ENCODE assay signal across 22 cellular contexts in genomic region chr1:181664543-181664942, GRCh38.
"Had no signal": no experiment of that assay in that cellular context is flagged by ENCODE, and none has a peak within 500 bp of the region (broad histone marks: within the 10 kb centered on the region; RNA-seq: fewer than 3 reads in every experiment).

No MANE protein-coding gene starts in this region.

- DNase-seq: colonic mucosa; cortex of kidney; dermis blood vessel endothelial cell; effector CD4-positive, alpha-beta T cell; effector CD8-positive, alpha-beta T cell; effector memory CD4-positive, alpha-beta T cell; effector memory CD8-positive, alpha-beta T cell; endodermal cell; erythroblast; esophagus squamous epithelium; foreskin fibroblast; foreskin keratinocyte; foreskin melanocyte; gastrocnemius medialis; glutamatergic neuron; heart left ventricle; heart right ventricle had no signal

- FAIRE-seq: endometrium, endothelial cell of umbilical vein, frontal cortex had no signal

- ATAC-seq: effector memory CD8-positive, alpha-beta T cell; esophagus mucosa; foreskin keratinocyte; gastrocnemius medialis; gastroesophageal sphincter; heart left ventricle; heart right ventricle had no signal
